Comparison of ENCODE assay signal across 8 cellular contexts in the genomic region with DNA sequence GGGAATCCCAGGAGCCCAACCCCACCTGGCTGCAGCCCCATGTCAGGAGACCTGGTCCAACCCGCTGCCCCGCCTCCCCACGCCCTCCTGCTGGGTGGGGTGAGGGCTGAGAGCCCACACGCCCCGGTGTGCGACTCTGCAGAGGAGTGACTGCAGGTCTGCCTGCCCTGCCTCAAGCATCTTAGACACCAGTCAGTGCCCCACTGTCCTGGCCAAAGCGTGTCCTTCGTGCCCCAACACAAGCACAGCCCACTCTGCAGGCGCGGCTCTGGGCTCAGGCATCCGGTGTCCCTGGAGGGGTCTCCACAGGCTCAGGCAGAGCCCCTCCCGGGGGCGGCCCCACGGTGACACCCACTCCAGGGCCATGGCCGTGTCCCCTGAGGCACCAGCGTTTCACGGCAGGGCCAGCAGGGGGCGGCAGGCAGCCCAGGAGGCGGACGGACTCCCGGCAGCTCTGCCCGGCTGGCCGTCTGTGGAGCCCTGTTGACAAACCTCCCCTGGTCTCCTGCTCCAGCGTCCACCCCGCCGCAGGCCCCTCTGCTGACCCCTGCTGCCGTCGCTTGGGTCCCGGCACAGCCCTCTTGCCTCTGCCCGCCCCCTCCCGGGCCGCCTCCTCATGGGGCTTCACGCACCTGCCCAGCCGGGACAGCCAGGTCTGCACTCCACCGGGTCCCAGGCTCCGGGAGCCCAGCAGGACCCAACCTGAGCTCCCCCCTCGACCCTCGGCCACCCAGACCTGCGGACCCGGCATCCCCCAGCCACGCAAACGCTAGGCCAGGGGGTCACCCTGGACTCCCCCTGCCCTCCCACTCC. TPM values are rescaled to one million over a fixed set of nuclear protein-coding genes. Genes with fewer than 3 reads are reported as not detected.
A peak's percentile ranks its signal among the peaks of the same experiment; 100 is the strongest.
DNase-seq lines count a peak whose midpoint lies in the region; ATAC-seq and TF ChIP-seq lines count a peak whose summit lies in the region.

No MANE protein-coding gene starts in this region.

- no peaks in the 10 kb centered on the region for H3K36me3 ChIP-seq in A673 (ENCODE audit: insufficient read depth, low read length, poor library complexity, severe bottlenecking)
- no peaks in the 10 kb centered on the region for H3K36me3 ChIP-seq in Peyer's patch
- H3K36me3 ChIP-seq in tibial nerve = no peaks in the 10 kb centered on the region

- H3K27ac ChIP-seq in A673 (ENCODE audit: low read depth, low read length, poor library complexity, severe bottlenecking) (no peak overlapping the region), Peyer's patch (peak overlapping the region in 1 of 4 donors; percentile 21), tibial nerve (no peak overlapping the region)

- POLR2A ChIA-PET in A673 (lab: Charles Lee; ENCODE audit: low non-redundant PET) = no interaction called here

- peak; percentile 44 for ATAC-seq in GM21381 (IDR thresholded peaks at IDR 0.05; ENCODE audit: unreplicated experiment)

- TF ChIP-seq POLR2A in Peyer's patch (IDR thresholded peaks at IDR 0.05) (no peak), tibial nerve (IDR thresholded peaks at IDR 0.05) (no peak)

- BruUV-seq in A673 (replicated peaks; lab: Mats Ljungman, UMichigan) = no TSS peak

- no peaks in the 10 kb centered on the region for H3K9me3 Mint-ChIP-seq in activated T-helper 2 cell treated with anti-CD3 and anti-CD28 coated beads, Interferon-gamma antibody, Interleukin-2, Interleukin-4, amounts not matched to agents 10 μg/mL and 5 μg/mL and 100 μg/mL, durations not matched to agents 14 hours and 24 hours and 36 hours
- H3K9me3 Mint-ChIP-seq in osteocyte (ENCODE audit: unreplicated experiment) = no peaks in the 10 kb centered on the region

- DNase-seq in A673 (ENCODE audit: low spot score) (peak; percentile 73), Peyer's patch (peak; percentile 74 to 90 (median 87)), foreskin fibroblast (peak; percentile 24 to 80), osteocyte (ENCODE audit: extremely low spot score, unreplicated experiment) (peak; percentile 92), tibial nerve (ENCODE audit: low spot score in 2 of 2) (no peak), NCI-H1436 (lab: John Stamatoyannopoulos, UW) (no peak)
- peak; percentile 71 for DNase-seq in activated T-helper 2 cell treated with anti-CD3 and anti-CD28 coated beads, Interferon-gamma antibody, Interleukin-2, Interleukin-4, amounts not matched to agents 10 μg/mL and 5 μg/mL and 100 μg/mL, durations not matched to agents 14 hours and 24 hours and 36 hours (ENCODE audit: low spot score)

- H3K4me1 ChIP-seq in A673 (ENCODE audit: insufficient read depth, low read length, poor library complexity, severe bottlenecking) = no peaks in the 10 kb centered on the region
- H3K4me1 ChIP-seq in Peyer's patch = peaks cover 9 to 25% (median 23%) of the 10 kb centered on the region in 4 donors
- H3K4me1 ChIP-seq in tibial nerve = peaks cover 0 to 11% (median 4%) of the 10 kb centered on the region in 4 donors

- intact Hi-C loops in A673 (cut with micrococcal nuclease; ENCODE audit: unreplicated experiment) = no loop called here
- intact Hi-C loops in activated T-helper 2 cell treated with anti-CD3 and anti-CD28 coated beads, Interferon-gamma antibody, Interleukin-2, Interleukin-4, amounts not matched to agents 10 μg/mL and 5 μg/mL and 100 μg/mL, durations not matched to agents 14 hours and 24 hours and 36 hours (cut with micrococcal nuclease) = loop anchor here (10.0 kb wide), 2 partner anchors 124 to 474 kb away; a partner anchor contains a TSS

- 9 to 22% methylated on average over 15 to 19 of the region's 42 CpGs for WGBS in tibial nerve, 2 donors

- TF ChIP-seq CTCF in A673 (conservative IDR thresholded peaks at IDR 0.05; ENCODE audit: low read depth, low read length) (peak; percentile 93), Peyer's patch (IDR thresholded peaks at IDR 0.05) (peak; percentile 81 to 90 (median 84)), foreskin fibroblast (IDR thresholded peaks at IDR 0.05; ENCODE audit: low read depth, low read length) (peak; percentile 93), osteocyte (IDR thresholded peaks at IDR 0.05) (peak; percentile 76), tibial nerve (IDR thresholded peaks at IDR 0.05) (peak; percentile 64 to 79 (median 76))

- H3K4me3 Mint-ChIP-seq in activated T-helper 2 cell treated with anti-CD3 and anti-CD28 coated beads, Interferon-gamma antibody, Interleukin-2, Interleukin-4, amounts not matched to agents 10 μg/mL and 5 μg/mL and 100 μg/mL, durations not matched to agents 14 hours and 24 hours and 36 hours (ENCODE audit: low read depth) = no peak overlapping the region
- H3K4me3 Mint-ChIP-seq in osteocyte (ENCODE audit: unreplicated experiment) = no peak overlapping the region

- CTCF ChIA-PET in A673 (lab: Charles Lee) = interaction anchor here (0.7 kb wide), 1 partner anchor 26 kb away, joined by 3 read pairs; no protein-coding TSS in a partner anchor

- no peaks in the 10 kb centered on the region for H3K36me3 Mint-ChIP-seq in activated T-helper 2 cell treated with anti-CD3 and anti-CD28 coated beads, Interferon-gamma antibody, Interleukin-2, Interleukin-4, amounts not matched to agents 10 μg/mL and 5 μg/mL and 100 μg/mL, durations not matched to agents 14 hours and 24 hours and 36 hours (ENCODE audit: low read depth)
- H3K36me3 Mint-ChIP-seq in osteocyte (ENCODE audit: unreplicated experiment) = no peaks in the 10 kb centered on the region

- no peak overlapping the region for H3K27ac Mint-ChIP-seq in activated T-helper 2 cell treated with anti-CD3 and anti-CD28 coated beads, Interferon-gamma antibody, Interleukin-2, Interleukin-4, amounts not matched to agents 10 μg/mL and 5 μg/mL and 100 μg/mL, durations not matched to agents 14 hours and 24 hours and 36 hours
- no peak overlapping the region for H3K27ac Mint-ChIP-seq in osteocyte (ENCODE audit: unreplicated experiment)

- no peaks in the 10 kb centered on the region for H3K27me3 Mint-ChIP-seq in activated T-helper 2 cell treated with anti-CD3 and anti-CD28 coated beads, Interferon-gamma antibody, Interleukin-2, Interleukin-4, amounts not matched to agents 10 μg/mL and 5 μg/mL and 100 μg/mL, durations not matched to agents 14 hours and 24 hours and 36 hours (ENCODE audit: low read depth)
- H3K27me3 Mint-ChIP-seq in osteocyte (ENCODE audit: unreplicated experiment) = peaks cover 23% of the 10 kb centered on the region

- H3K4me1 Mint-ChIP-seq in activated T-helper 2 cell treated with anti-CD3 and anti-CD28 coated beads, Interferon-gamma antibody, Interleukin-2, Interleukin-4, amounts not matched to agents 10 μg/mL and 5 μg/mL and 100 μg/mL, durations not matched to agents 14 hours and 24 hours and 36 hours (ENCODE audit: low read depth) = peaks cover 10% of the 10 kb centered on the region
- peaks cover 2% of the 10 kb centered on the region for H3K4me1 Mint-ChIP-seq in osteocyte (ENCODE audit: unreplicated experiment)

- no peaks in the 10 kb centered on the region for H3K27me3 ChIP-seq in A673 (replicated peaks; ENCODE audit: insufficient read depth, low read depth, low read length, poor library complexity)
- H3K27me3 ChIP-seq in Peyer's patch = no peaks in the 10 kb centered on the region
- H3K27me3 ChIP-seq in tibial nerve = peaks cover 0 to 70% of the 10 kb centered on the region in 2 donors

- no peak for TF ChIP-seq EP300 in tibial nerve (IDR thresholded peaks at IDR 0.05)

- H3K4me3 ChIP-seq in A673 (ENCODE audit: low read depth, low read length, poor library complexity, severe bottlenecking) = peak overlapping the region; percentile 24
- H3K4me3 ChIP-seq in Peyer's patch = peak overlapping the region in 3 of 4 donors; percentile 18 to 48 (median 41)
- H3K4me3 ChIP-seq in foreskin fibroblast (ENCODE audit: low read depth in 1 of 2, low read length in 2 of 2) = no peak overlapping the region
- no peak overlapping the region for H3K4me3 ChIP-seq in tibial nerve

- no peaks in the 10 kb centered on the region for H3K9me3 ChIP-seq in A673 (ENCODE audit: low read depth, low read length, poor library complexity, severe bottlenecking)
- H3K9me3 ChIP-seq in Peyer's patch = no peaks in the 10 kb centered on the region
- no peaks in the 10 kb centered on the region for H3K9me3 ChIP-seq in tibial nerve

RNA-seq across cellular contexts. Expression of a gene that starts 8.6 kb away (rescaled TPM):
- 348 and 361 TPM in 2 replicates for total RNA-seq in A673 (2021)
- total RNA-seq in Peyer's patch = 100 to 1,000 TPM in 3 of 4 donors, 10 to 100 TPM in 1; 54.1 to 119 (median 107) TPM
- 264 and 265 TPM in 2 replicates for total RNA-seq in activated T-helper 2 cell treated with anti-CD3 and anti-CD28 coated beads, Interferon-gamma antibody, Interleukin-2, Interleukin-4, amounts not matched to agents 10 μg/mL and 5 μg/mL and 100 μg/mL, durations not matched to agents 14 hours and 24 hours and 36 hours
- 118 and 131 TPM in 2 replicates for total RNA-seq in osteocyte
- total RNA-seq in tibial nerve = 100 to 1,000 TPM in 3 of 4 donors, 10 to 100 TPM in 1; 87.3 to 161 (median 111) TPM

RNA-seq across cellular contexts. Expression of a gene that starts 32.6 kb away (rescaled TPM):
- 2.0 and 3.7 TPM in 2 replicates for total RNA-seq in A673 (2021)
- total RNA-seq in Peyer's patch = 100 to 1,000 TPM in 1 of 4 donors, 10 to 100 TPM in 3; 17.9 to 160 (median 29.0) TPM
- 0.21 and 0.32 TPM in 2 replicates for total RNA-seq in activated T-helper 2 cell treated with anti-CD3 and anti-CD28 coated beads, Interferon-gamma antibody, Interleukin-2, Interleukin-4, amounts not matched to agents 10 μg/mL and 5 μg/mL and 100 μg/mL, durations not matched to agents 14 hours and 24 hours and 36 hours
- 0.42 and 0.48 TPM in 2 replicates for total RNA-seq in osteocyte
- total RNA-seq in tibial nerve = 1 to 10 TPM in 3 of 4 donors, under 1 TPM in 1; 0.66 to 2.7 (median 2.3) TPM

RNA-seq across cellular contexts. Expression of a gene that starts 45.0 kb away (rescaled TPM):
- 1.7 and 2.3 TPM in 2 replicates for total RNA-seq in A673 (2021)
- 10 to 100 TPM in 3 of 4 donors, not detected in 1; 10.3 to 61.1 (median 24.1) TPM for total RNA-seq in Peyer's patch
- total RNA-seq in activated T-helper 2 cell treated with anti-CD3 and anti-CD28 coated beads, Interferon-gamma antibody, Interleukin-2, Interleukin-4, amounts not matched to agents 10 μg/mL and 5 μg/mL and 100 μg/mL, durations not matched to agents 14 hours and 24 hours and 36 hours = not detected in 2 replicates
- not detected in 2 replicates for total RNA-seq in osteocyte
- total RNA-seq in tibial nerve = 10 to 100 TPM in 1 of 4 donors, 1 to 10 TPM in 2, not detected in 1; 2.7 to 14.0 (median 6.3) TPM

RNA-seq across cellular contexts. Expression of a gene that starts 50.8 kb away (rescaled TPM):
- 55.0 and 57.2 TPM in 2 replicates for total RNA-seq in A673 (2021)
- 10 to 100 TPM; 48.2 to 62.3 (median 53.6) TPM for total RNA-seq in Peyer's patch
- 64.1 and 72.9 TPM in 2 replicates for total RNA-seq in activated T-helper 2 cell treated with anti-CD3 and anti-CD28 coated beads, Interferon-gamma antibody, Interleukin-2, Interleukin-4, amounts not matched to agents 10 μg/mL and 5 μg/mL and 100 μg/mL, durations not matched to agents 14 hours and 24 hours and 36 hours
- total RNA-seq in osteocyte = 58.0 and 59.2 TPM in 2 replicates
- 100 to 1,000 TPM in 3 of 4 donors, 10 to 100 TPM in 1; 72.2 to 122 (median 108) TPM for total RNA-seq in tibial nerve

RNA-seq across cellular contexts. Expression of a gene that starts 50.9 kb away (rescaled TPM):
- 20.9 and 32.7 TPM in 2 replicates for total RNA-seq in A673 (2021)
- total RNA-seq in Peyer's patch = 10 to 100 TPM; 51.1 to 83.3 (median 65.0) TPM
- total RNA-seq in activated T-helper 2 cell treated with anti-CD3 and anti-CD28 coated beads, Interferon-gamma antibody, Interleukin-2, Interleukin-4, amounts not matched to agents 10 μg/mL and 5 μg/mL and 100 μg/mL, durations not matched to agents 14 hours and 24 hours and 36 hours = 21.3 and 24.1 TPM in 2 replicates
- 92.4 and 94.3 TPM in 2 replicates for total RNA-seq in osteocyte
- 100 to 1,000 TPM in 1 of 4 donors, 10 to 100 TPM in 3; 51.1 to 117 (median 71.6) TPM for total RNA-seq in tibial nerve

Comparison
In these comparisons a context has a peak if more than half of its experiments do, and no peak if none do; other contexts are left out.
1. DNase-seq: peak in A673 (single experiment), Peyer's patch (3 of 3), activated T-helper 2 cell treated with anti-CD3 and anti-CD28 coated beads, Interferon-gamma antibody, Interleukin-2, Interleukin-4, amounts not matched to agents 10 μg/mL and 5 μg/mL and 100 μg/mL, durations not matched to agents 14 hours and 24 hours and 36 hours (single experiment), foreskin fibroblast (2 of 2) and osteocyte (single experiment); none in tibial nerve (0 of 2) and NCI-H1436 (single experiment).
2. H3K4me3 ChIP-seq: peak in A673 (single experiment) and Peyer's patch (3 of 4); none in foreskin fibroblast (0 of 2) and tibial nerve (0 of 4).
3. Peak in every context shown above with its lines, with median percentiles within 50 percentile points of each other: CTCF ChIP-seq.